In genomic region chr9:91362212-91362611, GRCh38 we compare ENCODE assay signal across 7 cellular contexts. TPM values are rescaled to one million over a fixed set of nuclear protein-coding genes. Genes with fewer than 3 reads are reported as not detected.
DNase-seq lines count a peak whose midpoint lies in the region; ATAC-seq and TF ChIP-seq lines count a peak whose summit lies in the region.

No MANE protein-coding gene starts in this region.

- H3K4me3 ChIP-seq in HFF-Myc (replicated peaks; ENCODE audit: low read depth, low read length) (peak overlapping the region; percentile 84), SU-DHL-6 (ENCODE audit: insufficient read depth, low read length, poor library complexity, severe bottlenecking) (peak overlapping the region; percentile 82), fibroblast of villous mesenchyme (ENCODE audit: low read depth, low read length) (peak overlapping the region; percentile 9)

- H3K9me3 Mint-ChIP-seq in stimulated activated naive B cell treated with anti-CD40 and anti-IgM and Interleukin-4, amounts not matched to agents 10 μg/mL and 1 μg/mL and 100 μg/mL, for 72 hours = peaks cover 0 to 5% of the 10 kb centered on the region in 2 donors

- no peak for DNase-seq in HFF-Myc (ENCODE audit: extremely low read depth, low read depth)
- no peak for DNase-seq in fibroblast of villous mesenchyme (ENCODE audit: low read depth)
- no peak for DNase-seq in stimulated activated naive B cell treated with anti-CD40 and anti-IgM and Interleukin-4, amounts not matched to agents 10 μg/mL and 1 μg/mL and 100 μg/mL, for 72 hours
- DNase-seq in D341Med (ENCODE audit: low spot score) = no peak

- H3K9ac ChIP-seq in SU-DHL-6 (ENCODE audit: low read length) = peak overlapping the region; percentile 76

- H2AFZ ChIP-seq in SU-DHL-6 (ENCODE audit: low read depth, low read length, severe bottlenecking) = peak overlapping the region; percentile 100

- peaks cover 38 to 43% of the 10 kb centered on the region in 2 donors for H3K36me3 Mint-ChIP-seq in stimulated activated naive B cell treated with anti-CD40 and anti-IgM and Interleukin-4, amounts not matched to agents 10 μg/mL and 1 μg/mL and 100 μg/mL, for 72 hours

- TF ChIP-seq CTCF in HFF-Myc (IDR thresholded peaks at IDR 0.05; ENCODE audit: low read depth, low read length, missing control alignments) = no peak
- no peak for TF ChIP-seq CTCF in SU-DHL-6 (IDR thresholded peaks at IDR 0.05; ENCODE audit: insufficient read depth, low read length, poor library complexity, severe bottlenecking)
- TF ChIP-seq CTCF in fibroblast of villous mesenchyme (IDR thresholded peaks at IDR 0.05; ENCODE audit: insufficient read depth, low read depth, low read length) = no peak

- peak overlapping the region; percentile 92 for H3K27ac Mint-ChIP-seq in stimulated activated naive B cell treated with anti-CD40 and anti-IgM and Interleukin-4, amounts not matched to agents 10 μg/mL and 1 μg/mL and 100 μg/mL, for 72 hours

- H3K79me2 ChIP-seq in SU-DHL-6 (ENCODE audit: insufficient read depth, low read length) = no peaks in the 10 kb centered on the region; the same call in 1 of the 2 replicates

- peak overlapping the region; percentile 89 to 96 for H3K4me3 Mint-ChIP-seq in stimulated activated naive B cell treated with anti-CD40 and anti-IgM and Interleukin-4, amounts not matched to agents 10 μg/mL and 1 μg/mL and 100 μg/mL, for 72 hours

- H3K27me3 Mint-ChIP-seq in stimulated activated naive B cell treated with anti-CD40 and anti-IgM and Interleukin-4, amounts not matched to agents 10 μg/mL and 1 μg/mL and 100 μg/mL, for 72 hours = no peaks in the 10 kb centered on the region

- no peak for ATAC-seq in stimulated activated naive B cell treated with anti-CD40 and anti-IgM and Interleukin-4, amounts not matched to agents 10 μg/mL and 1 μg/mL and 100 μg/mL, for 72 hours (replicated peaks)
- no peak for ATAC-seq in HG03469 (IDR thresholded peaks at IDR 0.05; ENCODE audit: unreplicated experiment)
- no peak for ATAC-seq in GM18511 (IDR thresholded peaks at IDR 0.05; ENCODE audit: unreplicated experiment)

- H3K4me2 ChIP-seq in SU-DHL-6 (ENCODE audit: low read depth, low read length, poor library complexity, severe bottlenecking) = peak overlapping the region; percentile 65

- no peaks in the 10 kb centered on the region for H3K27me3 ChIP-seq in SU-DHL-6 (ENCODE audit: low read length)

- H3K4me1 Mint-ChIP-seq in stimulated activated naive B cell treated with anti-CD40 and anti-IgM and Interleukin-4, amounts not matched to agents 10 μg/mL and 1 μg/mL and 100 μg/mL, for 72 hours = peaks cover 25 to 45% of the 10 kb centered on the region in 2 donors

- no peak overlapping the region for H3K27ac ChIP-seq in SU-DHL-6 (ENCODE audit: low read depth, low read length)

- H3F3A ChIP-seq in SU-DHL-6 (ENCODE audit: insufficient read depth) = no peaks in the 10 kb centered on the region

- H3K36me3 ChIP-seq in SU-DHL-6 (ENCODE audit: low read length) = no peaks in the 10 kb centered on the region

- no peaks in the 10 kb centered on the region for H4K20me1 ChIP-seq in SU-DHL-6 (ENCODE audit: low read depth, low read length)

- no peaks in the 10 kb centered on the region for H3K9me2 ChIP-seq in SU-DHL-6 (replicated peaks; ENCODE audit: insufficient read depth, low read length)

- no peaks in the 10 kb centered on the region; the same call in 1 of the 2 replicates for H3K9me3 ChIP-seq in SU-DHL-6 (ENCODE audit: insufficient read depth, low read length)

RNA-seq across cellular contexts. Expression of gene AUH, which starts 0.5 kb away (rescaled TPM):
- total RNA-seq in fibroblast of villous mesenchyme = 13.2 and 13.4 TPM in 2 replicates

Comparison
In these comparisons a context has a peak if more than half of its experiments do, and no peak if none do; other contexts are left out.
1. H3K4me3 ChIP-seq: peak in every context shown above with its lines; median percentile 84 in HFF-Myc; 82 in SU-DHL-6; 9 in fibroblast of villous mesenchyme.